ENCODE assay signal across 1 cellular context in the genomic region with DNA sequence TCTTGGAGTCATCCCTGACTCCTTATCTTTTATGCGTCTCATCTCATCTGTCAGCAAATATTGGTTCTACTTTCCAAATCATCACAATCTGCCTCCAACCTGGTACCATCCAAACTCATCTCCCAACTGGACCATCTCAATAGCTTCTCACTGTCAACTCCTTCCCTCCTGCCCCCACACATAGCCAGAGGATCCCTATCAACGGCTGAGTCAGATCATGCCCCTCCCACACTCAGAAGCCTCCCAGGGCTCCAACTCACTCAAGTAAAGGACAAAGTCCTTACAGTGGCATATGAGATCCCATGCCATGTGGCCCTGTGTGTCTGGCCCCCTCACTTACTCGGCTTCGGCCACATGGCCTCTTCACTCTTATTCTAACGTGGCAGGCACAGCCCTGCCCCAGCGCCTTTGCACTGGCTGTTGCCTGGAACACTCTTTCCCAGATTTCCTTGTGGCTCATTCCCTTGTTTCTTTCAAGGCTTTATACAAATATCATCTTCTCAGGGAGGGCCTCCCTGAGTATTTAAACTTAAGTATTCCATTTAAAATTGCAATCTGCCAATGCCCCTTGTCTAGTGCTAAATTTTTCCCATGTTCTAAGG.
A peak's percentile ranks its signal among the peaks of the same experiment; 100 is the strongest.
TF ChIP-seq lines count a peak whose summit lies in the region.

No MANE protein-coding gene starts in this region.

TF ChIP-seq in HEK293, 187 proteins besides CTCF, POLR2A, EP300 and RAD21 (continued from another document):
- TF ChIP-seq ZNF518A (tag by site-specific recombination; conservative IDR thresholded peaks at IDR 0.05; ENCODE audit: low read depth), result no peak
- no peak for TF ChIP-seq ZNF777 (tag by site-specific recombination; IDR thresholded peaks at IDR 0.05; ENCODE audit: borderline replicate concordance)
- TF ChIP-seq, protein P1, sequence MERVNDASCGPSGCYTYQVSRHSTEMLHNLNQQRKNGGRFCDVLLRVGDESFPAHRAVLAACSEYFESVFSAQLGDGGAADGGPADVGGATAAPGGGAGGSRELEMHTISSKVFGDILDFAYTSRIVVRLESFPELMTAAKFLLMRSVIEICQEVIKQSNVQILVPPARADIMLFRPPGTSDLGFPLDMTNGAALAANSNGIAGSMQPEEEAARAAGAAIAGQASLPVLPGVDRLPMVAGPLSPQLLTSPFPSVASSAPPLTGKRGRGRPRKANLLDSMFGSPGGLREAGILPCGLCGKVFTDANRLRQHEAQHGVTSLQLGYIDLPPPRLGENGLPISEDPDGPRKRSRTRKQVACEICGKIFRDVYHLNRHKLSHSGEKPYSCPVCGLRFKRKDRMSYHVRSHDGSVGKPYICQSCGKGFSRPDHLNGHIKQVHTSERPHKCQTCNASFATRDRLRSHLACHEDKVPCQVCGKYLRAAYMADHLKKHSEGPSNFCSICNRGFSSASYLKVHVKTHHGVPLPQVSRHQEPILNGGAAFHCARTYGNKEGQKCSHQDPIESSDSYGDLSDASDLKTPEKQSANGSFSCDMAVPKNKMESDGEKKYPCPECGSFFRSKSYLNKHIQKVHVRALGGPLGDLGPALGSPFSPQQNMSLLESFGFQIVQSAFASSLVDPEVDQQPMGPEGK (tag by site-specific recombination; IDR thresholded peaks at IDR 0.05), result no peak
- TF ChIP-seq ZNF302 (tag by site-specific recombination; IDR thresholded peaks at IDR 0.05; ENCODE audit: low read depth), result no peak
- TF ChIP-seq ZNF398 (tag by site-specific recombination; IDR thresholded peaks at IDR 0.05), result peak; percentile 18; the same call in 1 of the 2 replicates
- TF ChIP-seq YY2 (tag by site-specific recombination; IDR thresholded peaks at IDR 0.05), result no peak
- peak; percentile 97 for TF ChIP-seq GLIS1 (tag by site-specific recombination; IDR thresholded peaks at IDR 0.05)
- TF ChIP-seq BCL11A (tag by site-specific recombination; IDR thresholded peaks at IDR 0.05; ENCODE audit: low read depth), result no peak
- TF ChIP-seq, protein P2, sequence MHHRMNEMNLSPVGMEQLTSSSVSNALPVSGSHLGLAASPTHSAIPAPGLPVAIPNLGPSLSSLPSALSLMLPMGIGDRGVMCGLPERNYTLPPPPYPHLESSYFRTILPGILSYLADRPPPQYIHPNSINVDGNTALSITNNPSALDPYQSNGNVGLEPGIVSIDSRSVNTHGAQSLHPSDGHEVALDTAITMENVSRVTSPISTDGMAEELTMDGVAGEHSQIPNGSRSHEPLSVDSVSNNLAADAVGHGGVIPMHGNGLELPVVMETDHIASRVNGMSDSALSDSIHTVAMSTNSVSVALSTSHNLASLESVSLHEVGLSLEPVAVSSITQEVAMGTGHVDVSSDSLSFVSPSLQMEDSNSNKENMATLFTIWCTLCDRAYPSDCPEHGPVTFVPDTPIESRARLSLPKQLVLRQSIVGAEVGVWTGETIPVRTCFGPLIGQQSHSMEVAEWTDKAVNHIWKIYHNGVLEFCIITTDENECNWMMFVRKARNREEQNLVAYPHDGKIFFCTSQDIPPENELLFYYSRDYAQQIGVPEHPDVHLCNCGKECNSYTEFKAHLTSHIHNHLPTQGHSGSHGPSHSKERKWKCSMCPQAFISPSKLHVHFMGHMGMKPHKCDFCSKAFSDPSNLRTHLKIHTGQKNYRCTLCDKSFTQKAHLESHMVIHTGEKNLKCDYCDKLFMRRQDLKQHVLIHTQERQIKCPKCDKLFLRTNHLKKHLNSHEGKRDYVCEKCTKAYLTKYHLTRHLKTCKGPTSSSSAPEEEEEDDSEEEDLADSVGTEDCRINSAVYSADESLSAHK (tag by site-specific recombination; IDR thresholded peaks at IDR 0.05), result no peak
- no peak for TF ChIP-seq ZNF530 (tag by site-specific recombination; IDR thresholded peaks at IDR 0.05; ENCODE audit: low read depth)
- TF ChIP-seq FEZF1 (tag by site-specific recombination; IDR thresholded peaks at IDR 0.05), result no peak
- no peak for TF ChIP-seq YY1 (tag by site-specific recombination; IDR thresholded peaks at IDR 0.05)
- TF ChIP-seq ZNF366 (tag by site-specific recombination; conservative IDR thresholded peaks at IDR 0.05), result 0 out of 2 replicates have a peak, but pooled peaks have one; percentile 10
TF ChIP-seq in HEK293: peak in this region for 10.
